ENCODE assay signal across 28 cellular contexts in genomic region chr22:45869448-45869847, GRCh38.
"Had no signal": no experiment of that assay in that cellular context is flagged by ENCODE, and none has a peak within 500 bp of the region (broad histone marks: within the 10 kb centered on the region; RNA-seq: fewer than 3 reads in every experiment).

No MANE protein-coding gene starts in this region.

- H3K4me3 Mint-ChIP-seq: activated CD4-positive, alpha-beta T cell treated with anti-CD3 and anti-CD28 coated beads, Interleukin-2, amount 10 ng/mL, durations not matched to agents 24 days and 14 days; activated CD8-positive, alpha-beta T cell treated with anti-CD3 and anti-CD28 coated beads for 36 hours; activated naive CD4-positive, alpha-beta T cell treated with anti-CD3 and anti-CD28 coated beads for 36 hours; activated T-cell treated with anti-CD3 and anti-CD28 coated beads, Interleukin-2, amount 50 U/mL, for 72 hours; activated T-helper 17 cell treated with anti-CD3 and anti-CD28 coated beads, Interleukin-2, amount 50 U/mL, for 72 hours; T-helper 1 cell treated with Interleukin-12 subunit alpha and Interleukin-12 subunit beta and Interleukin-4 antibody, amounts not matched to agents 30 μg/mL and 1 μg/mL, for 36 hours; T-helper 2 cell treated with Interferon-gamma antibody and Interleukin-4, amounts not matched to agents 5 μg/mL and 100 μg/mL, for 36 hours had no signal

- DNase-seq: activated CD4-positive, alpha-beta T cell treated with anti-CD3 and anti-CD28 coated beads, Interleukin-2, amount 10 ng/mL, durations not matched to agents 24 days and 14 days; activated CD4-positive, alpha-beta T cell treated with anti-CD3 and anti-CD28 coated beads, Interleukin-2, amount 50 U/mL, for 4 hours; activated CD8-positive, alpha-beta T cell treated with anti-CD3 and anti-CD28 coated beads for 36 hours; activated gamma-delta T cell treated with Interleukin-2 at 50 U/mL for 16 hours; activated naive CD4-positive, alpha-beta T cell treated with anti-CD3 and anti-CD28 coated beads for 36 hours; activated T-cell treated with anti-CD3 and anti-CD28 coated beads, Interleukin-2, amount 50 U/mL, for 72 hours; body of pancreas; KG1; MG63; NCI-H1048; NCI-H1105 treated with DMSO at 0.1 percent for 48 hours; NCI-H1436 treated with DMSO at 0.1 percent for 48 hours; NCI-H1694 treated with DMSO at 0.1 percent for 48 hours; NCI-H2029; NCI-H510A; NCI-H526; NCI-H748 treated with DMSO at 0.1 percent for 48 hours; NK-92 treated with Interleukin-12 subunit alpha and Interleukin-12 subunit beta, amount 100 ng/mL, for 24 hours; PC-9; SHP77; SJCRH30 had no signal

- H3K4me1 ChIP-seq: SJCRH30 had no signal

- H3K4me3 ChIP-seq: adrenal gland, body of pancreas, breast epithelium, MG63, PC-9, SJCRH30, SK-N-MC had no signal

- H3K9me3 ChIP-seq: body of pancreas, SJCRH30 had no signal

- H3K9me3 Mint-ChIP-seq: activated CD4-positive, alpha-beta T cell treated with anti-CD3 and anti-CD28 coated beads, Interleukin-2, amount 10 ng/mL, durations not matched to agents 24 days and 14 days had no signal

- H3K27ac ChIP-seq: adrenal gland, body of pancreas, breast epithelium, PC-9, SJCRH30, SK-N-MC had no signal

- H3K36me3 ChIP-seq: adrenal gland, breast epithelium, MG63, SJCRH30 had no signal

- H3K27ac Mint-ChIP-seq: activated CD4-positive, alpha-beta T cell treated with anti-CD3 and anti-CD28 coated beads, Interleukin-2, amount 10 ng/mL, durations not matched to agents 24 days and 14 days; activated CD8-positive, alpha-beta T cell treated with anti-CD3 and anti-CD28 coated beads for 36 hours; activated naive CD4-positive, alpha-beta T cell treated with anti-CD3 and anti-CD28 coated beads for 36 hours; activated naive CD4-positive, alpha-beta T cell treated with anti-CD3 and anti-CD28 coated beads, Interleukin-2, amount 50 U/mL, for 72 hours; activated T-cell treated with anti-CD3 and anti-CD28 coated beads, Interleukin-2, amount 50 U/mL, for 72 hours; activated T-helper 17 cell treated with anti-CD3 and anti-CD28 coated beads, Interleukin-2, amount 50 U/mL, for 72 hours; T-helper 1 cell treated with Interleukin-12 subunit alpha and Interleukin-12 subunit beta and Interleukin-4 antibody, amounts not matched to agents 30 μg/mL and 1 μg/mL, for 36 hours; T-helper 2 cell treated with Interferon-gamma antibody and Interleukin-4, amounts not matched to agents 5 μg/mL and 100 μg/mL, for 36 hours had no signal

- ATAC-seq: activated CD8-positive, alpha-beta T cell treated with anti-CD3 and anti-CD28 coated beads for 36 hours; activated naive CD4-positive, alpha-beta T cell treated with anti-CD3 and anti-CD28 coated beads, Interleukin-2, amount 50 U/mL, for 72 hours; activated T-cell treated with anti-CD3 and anti-CD28 coated beads, Interleukin-2, amount 50 U/mL, for 72 hours; activated T-helper 17 cell treated with anti-CD3 and anti-CD28 coated beads, Interleukin-2, amount 50 U/mL, for 72 hours; body of pancreas had no signal

- H3K27me3 ChIP-seq: body of pancreas, MG63, SJCRH30 had no signal
